Comparison of ENCODE assay signal across 8 cellular contexts in the genomic region with DNA sequence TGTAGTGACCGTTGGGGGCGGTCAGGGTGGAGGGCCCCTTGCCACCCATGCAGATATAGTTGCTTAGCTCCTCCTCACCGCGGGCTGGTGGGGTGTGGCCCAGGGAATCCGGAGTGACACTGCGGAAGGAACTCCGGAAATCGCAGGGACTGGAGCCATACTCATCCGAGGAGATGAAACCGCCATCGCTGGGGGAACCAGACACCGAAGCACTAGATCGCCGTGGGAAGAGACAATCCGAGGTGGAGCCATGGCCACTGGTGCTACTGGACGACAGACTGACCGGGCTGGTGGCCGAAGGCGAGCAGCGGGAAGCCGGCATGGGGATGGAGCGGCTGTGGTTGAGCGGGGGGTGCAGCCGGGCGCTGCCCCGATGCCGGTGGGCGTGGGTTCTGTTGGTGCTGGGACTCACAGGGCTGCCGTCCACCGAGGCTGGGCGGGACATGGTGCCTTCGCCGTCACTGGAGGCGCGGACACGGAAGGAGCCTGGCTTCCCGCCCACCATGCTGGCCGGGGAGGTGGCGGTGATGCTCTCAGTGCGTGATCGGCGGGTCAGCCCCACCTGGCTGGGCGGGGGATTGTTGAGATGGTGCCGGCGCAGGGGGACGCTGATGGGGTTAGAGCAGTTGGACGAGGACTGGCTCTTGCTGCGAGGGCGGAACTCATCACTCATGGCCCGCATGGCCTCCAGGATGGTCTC. TPM values are rescaled to one million over a fixed set of nuclear protein-coding genes. Genes with fewer than 3 reads are reported as not detected.
DNase-seq lines count a peak whose midpoint lies in the region; ATAC-seq and TF ChIP-seq lines count a peak whose summit lies in the region.

No MANE protein-coding gene starts in this region.

- 73 to 79% methylated on average over 48 to 50 of the region's 50 CpGs for WGBS in heart right ventricle, 2 donors

- ATAC-seq in heart right ventricle (no peak), HG02973 (IDR thresholded peaks at IDR 0.05; ENCODE audit: unreplicated experiment) (no peak)

- peak overlapping the region in 9 of 10 donors; percentile 80 to 97 (median 94) for H3K27ac ChIP-seq in heart right ventricle

- DNase-seq in Daoy (ENCODE audit: low read depth) (peak; percentile 68), heart right ventricle (peak; percentile 17 to 52), skeletal muscle cell (ENCODE audit: low read depth) (no peak), inferior parietal cortex (ENCODE audit: extremely low spot score) (no peak), NOMO-1 treated with DMSO at 0.1 percent for 48 hours (lab: John Stamatoyannopoulos, UW; ENCODE audit: unreplicated experiment) (no peak), kidney glomerular epithelial cell (lab: John Stamatoyannopoulos, UW) (no peak)

- H3K4me1 ChIP-seq in heart right ventricle = peaks cover 3 to 88% (median 63%) of the 10 kb centered on the region in 9 donors

- TF ChIP-seq CTCF in WI38 (IDR thresholded peaks at IDR 0.05; ENCODE audit: low read depth, low read length) (no peak), heart right ventricle (IDR thresholded peaks at IDR 0.05) (no peak)

- H3K9me3 ChIP-seq in heart right ventricle = peaks cover 0 to 4% (median 0%) of the 10 kb centered on the region in 11 donors

- peak overlapping the region; percentile 73 for H3K4me3 ChIP-seq in WI38 (ENCODE audit: low read depth, low read length)
- H3K4me3 ChIP-seq in heart right ventricle = peak overlapping the region in 9 of 10 donors; percentile 68 to 95 (median 85)
- peak overlapping the region; percentile 73 for H3K4me3 ChIP-seq in skeletal muscle cell (ENCODE audit: low read depth, low read length)

- peaks cover 0 to 53% (median 0%) of the 10 kb centered on the region in 7 donors for H3K27me3 ChIP-seq in heart right ventricle

- intact Hi-C loops in heart right ventricle (cut with DNase I) = loop anchor here (5.0 to 10.0 kb wide), 16 partner anchors 53 to 763 kb away; no protein-coding TSS in a partner anchor

- peaks cover 0 to 9% (median 0%) of the 10 kb centered on the region in 9 donors for H3K36me3 ChIP-seq in heart right ventricle

RNA-seq across cellular contexts. Expression of gene IRS1, which starts 2.2 kb away (rescaled TPM):
- 5.2 and 6.4 TPM in 2 replicates for total RNA-seq in Daoy (2014; rRNA removed; shearing (Covaris generic))
- 10 to 100 TPM; 12.7 to 20.2 (median 15.1) TPM for total RNA-seq in heart right ventricle
- 1 to 10 TPM; 2.2 to 5.6 TPM for polyA plus RNA-seq in heart right ventricle

RNA-seq across cellular contexts. Expression of gene RHBDD1, which starts 38.4 kb away (rescaled TPM):
- 4.3 and 12.6 TPM in 2 replicates for total RNA-seq in Daoy (2014; rRNA removed; shearing (Covaris generic))
- total RNA-seq in heart right ventricle = 10 to 100 TPM; 28.3 to 57.1 (median 39.1) TPM
- polyA plus RNA-seq in heart right ventricle = 1 to 10 TPM; 4.5 to 7.0 TPM

Comparison
In these comparisons a context has a peak if more than half of its experiments do, and no peak if none do; other contexts are left out.
1. DNase-seq: peak in Daoy (single experiment) and heart right ventricle (2 of 2); none in skeletal muscle cell (single experiment), inferior parietal cortex (single experiment), NOMO-1 treated with DMSO at 0.1 percent for 48 hours (single experiment) and kidney glomerular epithelial cell (single experiment).
2. Peak in every context shown above with its lines, with median percentiles within 50 percentile points of each other: H3K4me3 ChIP-seq.